ENCODE assay signal across 23 cellular contexts in the genomic region with DNA sequence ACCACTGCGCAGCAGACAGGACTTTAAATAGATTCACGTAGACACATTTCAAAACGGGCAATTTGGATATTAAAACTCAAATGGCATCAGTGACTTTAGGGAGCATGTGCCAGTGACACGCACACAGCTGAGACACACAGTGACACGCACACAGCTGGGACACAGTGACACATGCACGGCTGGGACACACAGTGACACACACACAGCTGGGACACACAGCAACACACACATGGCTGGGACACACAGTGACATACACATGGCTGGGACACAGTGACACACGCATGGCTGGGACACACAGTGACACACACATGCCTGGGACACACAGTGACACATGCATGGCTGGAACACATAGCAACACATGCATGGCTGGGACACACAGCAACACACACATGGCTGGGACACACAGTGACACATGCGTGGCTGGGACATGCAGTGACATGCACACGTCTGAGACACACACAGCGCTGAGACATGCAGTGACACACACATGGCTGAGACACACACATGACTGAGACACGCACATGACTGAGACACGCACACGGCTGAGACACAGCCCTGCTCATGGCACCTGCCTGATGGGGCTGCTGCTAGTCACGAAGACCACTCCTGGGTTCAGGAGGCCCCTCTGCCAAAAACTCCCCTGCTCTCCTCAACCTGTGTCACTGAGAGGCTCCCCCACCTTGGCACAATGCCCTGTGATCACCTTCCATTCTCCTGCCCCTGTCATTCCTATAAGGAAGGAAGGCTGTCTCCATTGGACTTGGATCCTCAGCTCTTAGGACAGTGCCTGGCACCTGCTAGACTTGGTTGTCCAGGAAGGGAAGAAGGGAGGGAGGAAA. TPM values are rescaled to one million over a fixed set of nuclear protein-coding genes. Genes with fewer than 3 reads are reported as not detected.
"Had no signal": no experiment of that assay in that cellular context is flagged by ENCODE, and none has a peak within 500 bp of the region (broad histone marks: within the 10 kb centered on the region; RNA-seq: fewer than 3 reads in every experiment).

No MANE protein-coding gene starts in this region.

- H3K36me3 ChIP-seq: cardiac muscle cell had no signal

- H3K4me3 ChIP-seq: cardiac muscle cell, lung, SK-N-MC had no signal

- ATAC-seq: left cardiac atrium; stimulated activated naive CD8-positive, alpha-beta T cell treated with anti-CD3 and anti-CD28 coated beads, Interleukin-15, amount 100 ng/mL, for 72 hours had no signal

- DNase-seq: activated B cell treated with CpG ODN at 0.5 μM for 24 hours; activated CD4-positive, alpha-beta memory T cell treated with anti-CD3 and anti-CD28 coated beads for 36 hours; activated CD4-positive, alpha-beta T cell treated with anti-CD3 and anti-CD28 coated beads for 4 hours; activated naive CD4-positive, alpha-beta T cell; activated naive CD8-positive, alpha-beta T cell treated with anti-CD3 and anti-CD28 coated beads for 36 hours; activated T-cell treated with anti-CD3 and anti-CD28 coated beads for 4 hours; amniotic stem cell; foreskin fibroblast; left cardiac atrium; stimulated activated CD4-positive, alpha-beta T cell treated with anti-CD3 and anti-CD28 coated beads, Interleukin-2, amount 100 ng/mL, for 24 hours; stimulated activated naive CD8-positive, alpha-beta T cell treated with anti-CD3 and anti-CD28 coated beads, Interleukin-15, amount 100 ng/mL, for 72 hours; trophoblast cell had no signal

- H3K27ac ChIP-seq: cardiac muscle cell, epithelial cell of prostate, SK-N-MC had no signal

RNA-seq across cellular contexts. Expression of a gene that starts 52.5 kb away (rescaled TPM):
- total RNA-seq: activated B cell treated with CpG ODN at 0.5 μM for 24 hours; activated CD4-positive, alpha-beta memory T cell treated with anti-CD3 and anti-CD28 coated beads for 36 hours; activated naive CD8-positive, alpha-beta T cell treated with anti-CD3 and anti-CD28 coated beads for 36 hours; activated T-helper 1 cell treated with anti-CD3 and anti-CD28 coated beads, Interleukin-12 subunit alpha, Interleukin-12 subunit beta, Interleukin-2, Interleukin-4 antibody, amounts not matched to agents 30 ng/mL and 10 ng/mL and 1 ng/mL, durations not matched to agents 14 hours and 24 hours and 36 hours; cardiac muscle cell; dermis microvascular lymphatic vessel endothelial cell; glomerular endothelial cell; left cardiac atrium; mesothelial cell of epicardium; osteoblast; pulmonary artery endothelial cell; T-helper 2 cell treated with Interferon-gamma antibody and Interleukin-4, amounts not matched to agents 100 ng/mL and 5 ng/mL, for 36 hours had no signal
- polyA plus RNA-seq: cardiac muscle cell, lung had no signal
